ENCODE assay signal across 1 cellular context in genomic region chr14:50045039-50045711, GRCh38.
A peak's percentile ranks its signal among the peaks of the same experiment; 100 is the strongest.
TF ChIP-seq lines count a peak whose summit lies in the region.

No MANE protein-coding gene starts in this region.

TF ChIP-seq in HepG2, 621 proteins besides CTCF, POLR2A, EP300 and RAD21 (continued from another document):
- TF ChIP-seq ZNF281 (CRISPR knock-in tag; IDR thresholded peaks at IDR 0.05; ENCODE audit: borderline replicate concordance) (peak; percentile 22; the same call in 1 of the 2 replicates), JUNB (CRISPR knock-in tag; IDR thresholded peaks at IDR 0.05; ENCODE audit: borderline replicate concordance) (no peak), ZNF362 (CRISPR knock-in tag; IDR thresholded peaks at IDR 0.05; ENCODE audit: borderline replicate concordance) (peak; percentile 44; the same call in 1 of the 2 replicates), ZNF232 (CRISPR knock-in tag; IDR thresholded peaks at IDR 0.05; ENCODE audit: borderline replicate concordance) (peak; percentile 60; the same call in 1 of the 2 replicates), MLX (CRISPR knock-in tag; IDR thresholded peaks at IDR 0.05) (peak; percentile 78), ETS1 (CRISPR knock-in tag; IDR thresholded peaks at IDR 0.05) (0 out of 2 replicates have a peak, but pooled peaks have one; percentile 58), ZNF432 (CRISPR knock-in tag; IDR thresholded peaks at IDR 0.05; ENCODE audit: borderline replicate concordance) (no peak)
- TF ChIP-seq, protein P1, sequence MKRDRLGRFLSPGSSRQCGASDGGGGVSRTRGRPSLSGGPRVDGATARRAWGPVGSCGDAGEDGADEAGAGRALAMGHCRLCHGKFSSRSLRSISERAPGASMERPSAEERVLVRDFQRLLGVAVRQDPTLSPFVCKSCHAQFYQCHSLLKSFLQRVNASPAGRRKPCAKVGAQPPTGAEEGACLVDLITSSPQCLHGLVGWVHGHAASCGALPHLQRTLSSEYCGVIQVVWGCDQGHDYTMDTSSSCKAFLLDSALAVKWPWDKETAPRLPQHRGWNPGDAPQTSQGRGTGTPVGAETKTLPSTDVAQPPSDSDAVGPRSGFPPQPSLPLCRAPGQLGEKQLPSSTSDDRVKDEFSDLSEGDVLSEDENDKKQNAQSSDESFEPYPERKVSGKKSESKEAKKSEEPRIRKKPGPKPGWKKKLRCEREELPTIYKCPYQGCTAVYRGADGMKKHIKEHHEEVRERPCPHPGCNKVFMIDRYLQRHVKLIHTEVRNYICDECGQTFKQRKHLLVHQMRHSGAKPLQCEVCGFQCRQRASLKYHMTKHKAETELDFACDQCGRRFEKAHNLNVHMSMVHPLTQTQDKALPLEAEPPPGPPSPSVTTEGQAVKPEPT (CRISPR knock-in tag; IDR thresholded peaks at IDR 0.05; ENCODE audit: low read depth) = peak; percentile 76; the same call in 1 of the 2 replicates
